ENCODE assay signal across 4 cellular contexts in genomic region chr20:52974155-52974554, GRCh38.
TF ChIP-seq lines count a peak whose summit lies in the region.

No MANE protein-coding gene starts in this region.

TF ChIP-seq in liver, 16 proteins besides CTCF, POLR2A, EP300 and RAD21:
- TF ChIP-seq TAF1 (conservative IDR thresholded peaks at IDR 0.05) (no peak), RXRA (IDR thresholded peaks at IDR 0.05) (peak in 1 of 2 donors; percentile 32), HNF4A (conservative IDR thresholded peaks at IDR 0.05) (no peak), GABPA (IDR thresholded peaks at IDR 0.05 in 1 of 2, conservative IDR thresholded peaks at IDR 0.05 in 1 of 2) (no peak), HNF4G (IDR thresholded peaks at IDR 0.05) (no peak), EGR1 (IDR thresholded peaks at IDR 0.05; ENCODE audit: low read depth in 2 of 2) (no peak)

TF ChIP-seq in HepG2, 621 proteins besides CTCF, POLR2A, EP300 and RAD21:
- TF ChIP-seq SP140L (CRISPR knock-in tag; IDR thresholded peaks at IDR 0.05; ENCODE audit: borderline replicate concordance) = no peak
- TF ChIP-seq ZNF124 (CRISPR knock-in tag; IDR thresholded peaks at IDR 0.05) = no peak
- no peak for TF ChIP-seq PBX2 (CRISPR knock-in tag; IDR thresholded peaks at IDR 0.05)
- no peak for TF ChIP-seq FOXK2 (IDR thresholded peaks at IDR 0.05)
- TF ChIP-seq ZNF235 (CRISPR knock-in tag; IDR thresholded peaks at IDR 0.05; ENCODE audit: borderline replicate concordance) = no peak
- TF ChIP-seq TFAP4 (IDR thresholded peaks at IDR 0.05; ENCODE audit: borderline replicate concordance, low read depth) = no peak
- no peak for TF ChIP-seq TBP (CRISPR knock-in tag; IDR thresholded peaks at IDR 0.05)
- no peak for TF ChIP-seq ZNF569 (CRISPR knock-in tag; IDR thresholded peaks at IDR 0.05; ENCODE audit: borderline replicate concordance)

TF ChIP-seq in GM12878, 131 proteins besides CTCF, POLR2A, EP300 and RAD21 (continues in another document):
- peak; percentile 89 for TF ChIP-seq SKIL (IDR thresholded peaks at IDR 0.05; ENCODE audit: low read depth, poor library complexity, severe bottlenecking)
- TF ChIP-seq ATF7 (IDR thresholded peaks at IDR 0.05; ENCODE audit: low read depth) = peak; percentile 73; the same call in 1 of the 2 replicates
- TF ChIP-seq JUNB (IDR thresholded peaks at IDR 0.05) = peak; percentile 67
- TF ChIP-seq YY1 (IDR thresholded peaks at IDR 0.05; ENCODE audit: low read depth, low read length) = no peak
- TF ChIP-seq ETV6 (conservative IDR thresholded peaks at IDR 0.05 in 1 of 2, IDR thresholded peaks at IDR 0.05 in 1 of 2; ENCODE audit: borderline replicate concordance in 1 of 2, low read depth in 1 of 2) = no peak
- TF ChIP-seq IRF4 (IDR thresholded peaks at IDR 0.05; ENCODE audit: low read depth, low read length) = peak; percentile 37; the same call in 1 of the 2 replicates
- no peak for TF ChIP-seq MTA3 (IDR thresholded peaks at IDR 0.05; ENCODE audit: borderline replicate concordance, low read length)
- 0 out of 2 replicates have a peak, but pooled peaks have one; percentile 42 for TF ChIP-seq ZNF217 (IDR thresholded peaks at IDR 0.05)
- peak; percentile 88 for TF ChIP-seq DPF2 (IDR thresholded peaks at IDR 0.05)
- no peak; the same call in 1 of the 2 replicates for TF ChIP-seq GATAD2B (conservative IDR thresholded peaks at IDR 0.05; ENCODE audit: low read depth)
- TF ChIP-seq PBX3 (IDR thresholded peaks at IDR 0.05; ENCODE audit: insufficient replicate concordance, low read depth, low read length) = peak; percentile 88
- TF ChIP-seq MYB (IDR thresholded peaks at IDR 0.05; ENCODE audit: borderline replicate concordance, low read depth, low read length) = no peak
- no peak for TF ChIP-seq ZBTB40 (IDR thresholded peaks at IDR 0.05; ENCODE audit: borderline replicate concordance)
- no peak for TF ChIP-seq MLLT1 (IDR thresholded peaks at IDR 0.05)
- peak; percentile 94 for TF ChIP-seq PKNOX1 (IDR thresholded peaks at IDR 0.05)

TF ChIP-seq in neural cell, 6 proteins besides CTCF, POLR2A, EP300 and RAD21:
- TF ChIP-seq POLR2AphosphoS5 (IDR thresholded peaks at IDR 0.05) = no peak
- TF ChIP-seq SMC3 (conservative IDR thresholded peaks at IDR 0.05; ENCODE audit: poor library complexity) = no peak
- TF ChIP-seq TAF1 (IDR thresholded peaks at IDR 0.05; ENCODE audit: low read depth) = no peak
- TF ChIP-seq EZH2 (IDR thresholded peaks at IDR 0.05; ENCODE audit: borderline replicate concordance, insufficient read depth, low read length, poor library complexity, severe bottlenecking) = no peak
- TF ChIP-seq MXI1 (conservative IDR thresholded peaks at IDR 0.05; ENCODE audit: poor library complexity, severe bottlenecking) = no peak
- no peak for TF ChIP-seq REST (IDR thresholded peaks at IDR 0.05; ENCODE audit: borderline replicate concordance)
